ENCODE assay signal across 25 cellular contexts in the genomic region with DNA sequence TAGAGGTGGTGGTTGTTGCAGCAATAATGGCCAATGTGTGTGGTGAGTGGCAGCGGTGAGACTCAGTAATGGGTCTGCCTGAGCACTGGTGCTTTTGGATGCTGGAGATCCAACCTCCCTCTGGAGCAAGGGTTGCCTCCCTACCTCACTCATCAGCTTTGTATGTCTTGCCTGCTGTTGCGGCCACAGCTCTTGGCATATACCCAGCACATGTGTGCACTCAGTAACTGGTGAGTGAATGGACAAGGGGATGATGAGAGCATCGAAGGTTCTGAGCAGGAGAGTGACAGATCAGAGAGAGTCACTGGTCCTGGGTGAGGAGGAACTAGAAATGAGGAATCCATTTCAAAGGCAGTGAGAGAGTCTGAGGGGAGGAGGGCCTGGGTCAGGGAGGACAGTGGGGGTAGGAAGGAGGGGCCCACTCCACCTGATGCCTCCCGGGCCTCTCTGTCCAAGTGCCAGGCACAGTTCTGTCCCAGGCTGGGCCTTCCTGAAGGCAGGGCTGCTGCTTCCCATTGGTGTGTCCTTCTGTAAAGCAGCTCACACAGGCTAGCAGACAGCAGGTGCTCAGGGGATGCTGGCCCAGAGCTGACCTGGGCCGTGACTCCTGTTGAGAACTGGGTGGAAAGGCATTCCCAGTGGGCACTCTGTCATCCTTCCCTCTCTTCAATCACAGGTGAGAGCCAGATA.
DNase-seq lines count a peak whose midpoint lies in the region; ATAC-seq, FAIRE-seq and TF ChIP-seq lines count a peak whose summit lies in the region.
"Had no signal": no experiment of that assay in that cellular context is flagged by ENCODE, and none has a peak within 500 bp of the region (broad histone marks: within the 10 kb centered on the region; RNA-seq: fewer than 3 reads in every experiment).

No MANE protein-coding gene starts in this region.

- no peak overlapping the region for H2AFZ ChIP-seq in K562 (ENCODE audit: low read depth, low read length)
- no peak overlapping the region for H2AFZ ChIP-seq in neuronal stem cell (ENCODE audit: low read length)
- H2AFZ ChIP-seq: parathyroid adenoma had no signal

- H3K36me3 ChIP-seq in K562 (ENCODE audit: control insufficient read depth, insufficient read depth, low read length) (no peaks in the 10 kb centered on the region), neuronal stem cell (replicated peaks in 1 of 2; ENCODE audit: control insufficient read depth in 2 of 2, insufficient read depth in 2 of 2, low read length in 2 of 2) (no peaks in the 10 kb centered on the region)
- H3K36me3 ChIP-seq: breast epithelium, SJSA1, tibial artery had no signal

- no peak for FAIRE-seq in K562 (lab: Jason Lieb, UNC)
- FAIRE-seq: H1, HTR-8/SVneo had no signal

- H2BK15ac ChIP-seq in neuronal stem cell (ENCODE audit: low read length): no peak overlapping the region

- H3K9me3 ChIP-seq in K562 (replicated peaks; ENCODE audit: control insufficient read depth, insufficient read depth, low read depth, low read length): no peaks in the 10 kb centered on the region
- H3K9me3 ChIP-seq in neuronal stem cell (replicated peaks in 1 of 2; ENCODE audit: control insufficient read depth in 2 of 2, insufficient read depth in 1 of 2, low read depth in 1 of 2, low read length in 2 of 2): no peaks in the 10 kb centered on the region
- H3K9me3 ChIP-seq: breast epithelium, SJSA1, tibial artery had no signal

- no TSS peak for BruUV-seq in K562 (replicated peaks; lab: Mats Ljungman, UMichigan)

- H4K91ac ChIP-seq in neuronal stem cell (ENCODE audit: low read depth, low read length, poor library complexity): no peak overlapping the region

- CTCF ChIA-PET in K562 (lab: Yijun Ruan, JAX; ENCODE audit: low intra/inter-chr PET ratio): no interaction called here

- H3K23ac ChIP-seq in neuronal stem cell (ENCODE audit: low read depth, low read length, poor library complexity): no peak overlapping the region

- 66% methylated on average over 4 of the region's 5 CpGs for WGBS in K562 (ENCODE audit: insufficient coverage, low coverage, missing lambda C conversion rate)
- whole genome bisulfite sequencing in neuronal stem cell (ENCODE audit: extremely low coverage in 2 of 2, insufficient read length in 2 of 2, insufficient replicate concordance in 1 of 2), 2 donors: no CpG with 5 or more reads among the region's 5 CpGs

- peak overlapping the region; percentile 15 for H3K18ac ChIP-seq in neuronal stem cell (ENCODE audit: low read length)

- no peak for TF ChIP-seq POLR2A in K562 (conservative IDR thresholded peaks at IDR 0.05)

- no peaks in the 10 kb centered on the region for H4K20me1 ChIP-seq in K562 (replicated peaks; ENCODE audit: control insufficient read depth, insufficient read depth, low read length)

- in situ Hi-C loops in K562 (cut with MboI): no loop called here

- H3K79me1 ChIP-seq in neuronal stem cell (ENCODE audit: low read depth, low read length): no peaks in the 10 kb centered on the region

- no peak overlapping the region for H3K27ac ChIP-seq in K562 (ENCODE audit: extremely low read depth, low read depth, low read length)
- H3K27ac ChIP-seq in neuronal stem cell (replicated peaks; ENCODE audit: low read length): no peak overlapping the region
- H3K27ac ChIP-seq: breast epithelium, parathyroid adenoma, SJSA1, tibial artery had no signal

- POLR2A ChIA-PET in K562 (lab: Yijun Ruan, JAX): interaction anchor here (1.6 kb wide), 1 partner anchor 10 kb away, joined by 4 read pairs; no protein-coding TSS in a partner anchor

- DNase-seq in CD1c-positive myeloid dendritic cell (ENCODE audit: extremely low spot score) (peak; percentile 39), HCEC 1CT (peak; percentile 45), K562 (ENCODE audit: extremely low read depth in 1 of 4, low spot score in 3 of 4) (no peak), neuronal stem cell (ENCODE audit: low spot score) (no peak), left lobe of liver (ENCODE audit: low spot score) (no peak), NCI-H82 treated with DMSO at 0.1 percent for 48 hours (lab: John Stamatoyannopoulos, UW; ENCODE audit: unreplicated experiment) (no peak), COR-L47 (lab: John Stamatoyannopoulos, UW) (no peak)
- DNase-seq: ACHN; activated CD4-positive, alpha-beta T cell treated with anti-CD3 and anti-CD28 coated beads for 48 hours; activated CD8-positive, alpha-beta memory T cell treated with anti-CD3 and anti-CD28 coated beads for 24 hours; EL; immature natural killer cell; KG1; NCI-H1436; NCI-H2107; NCI-H748 treated with DMSO at 0.1 percent for 48 hours; RPMI8226; tibial artery had no signal

- H3K14ac ChIP-seq in neuronal stem cell (ENCODE audit: low read length): no peak overlapping the region

- TF ChIP-seq EP300 in K562 (IDR thresholded peaks at IDR 0.05; ENCODE audit: low read length): no peak

- no peak overlapping the region for H2BK12ac ChIP-seq in neuronal stem cell (ENCODE audit: low read length)

- no peak for TF ChIP-seq CTCF in K562 (IDR thresholded peaks at IDR 0.05 in 2 of 3, conservative IDR thresholded peaks at IDR 0.05 in 1 of 3; ENCODE audit: insufficient read depth in 2 of 3, low read depth in 1 of 3, low read length in 3 of 3)

- H3K9ac ChIP-seq in K562 (ENCODE audit: insufficient read depth in 1 of 2, low read depth in 2 of 2, low read length in 2 of 2): peak overlapping the region in 1 of 2 experiments; percentile 1; a peak in 1 of 4 replicates
- no peak overlapping the region for H3K9ac ChIP-seq in neuronal stem cell (ENCODE audit: low read depth, low read length, poor library complexity)
- H3K9ac ChIP-seq: parathyroid adenoma had no signal

- no peak overlapping the region for H2AK5ac ChIP-seq in neuronal stem cell (ENCODE audit: low read depth, low read length)

- no peak overlapping the region for H4K8ac ChIP-seq in neuronal stem cell (ENCODE audit: low read depth, low read length)

- no peaks in the 10 kb centered on the region for H3K27me3 ChIP-seq in K562 (ENCODE audit: control insufficient read depth in 2 of 2, insufficient read depth in 2 of 2, low read length in 2 of 2)
- H3K27me3 ChIP-seq in neuronal stem cell (ENCODE audit: control insufficient read depth in 3 of 3, insufficient read depth in 3 of 3, low read depth in 1 of 3, low read length in 3 of 3): peaks cover 0 to 33% (median 0%) of the 10 kb centered on the region in 3 experiments
- H3K27me3 ChIP-seq: breast epithelium, SJSA1, tibial artery had no signal

- H3K4me2 ChIP-seq in K562 (ENCODE audit: insufficient read depth, low read length): no peak overlapping the region
- H3K4me2 ChIP-seq in neuronal stem cell (ENCODE audit: insufficient read depth, low read length, poor library complexity, severe bottlenecking): no peak overlapping the region

- intact Hi-C loops in K562 (cut with micrococcal nuclease): loop anchor here (5.0 kb wide), 1 partner anchor 57 kb away; no protein-coding TSS in a partner anchor

- H3K4me1 ChIP-seq in K562 (replicated peaks in 1 of 2; ENCODE audit: control insufficient read depth in 2 of 2, insufficient read depth in 2 of 2, low read length in 2 of 2): peaks cover 34 to 72% of the 10 kb centered on the region in 2 experiments
- peaks cover 0 to 9% of the 10 kb centered on the region in 2 donors for H3K4me1 ChIP-seq in neuronal stem cell (ENCODE audit: control insufficient read depth in 2 of 2, insufficient read depth in 1 of 2, low read depth in 1 of 2, low read length in 2 of 2)
- H3K4me1 ChIP-seq: breast epithelium, tibial artery had no signal

- TF ChIP-seq RAD21 in K562 (CRISPR knock-in tag; conservative IDR thresholded peaks at IDR 0.05 in 1 of 2, IDR thresholded peaks at IDR 0.05 in 1 of 2): no peak

- H2BK120ac ChIP-seq in neuronal stem cell (ENCODE audit: low read depth, low read length): no peak overlapping the region

- no peaks in the 10 kb centered on the region for H3K79me2 ChIP-seq in K562 (ENCODE audit: control insufficient read depth, insufficient read depth, low read length)
- H3K79me2 ChIP-seq: parathyroid adenoma had no signal

- ATAC-seq in K562 (no peak), GM21723 (IDR thresholded peaks at IDR 0.05; ENCODE audit: unreplicated experiment) (no peak), left lobe of liver (no peak)
- ATAC-seq: activated naive CD4-positive, alpha-beta T cell treated with anti-CD3 and anti-CD28 coated beads, Interleukin-2, amount 50 U/mL, for 72 hours had no signal

- H3K4me3 ChIP-seq in K562 (no peak overlapping the region), neuronal stem cell (ENCODE audit: low read length in 2 of 2) (no peak overlapping the region)
- H3K4me3 ChIP-seq: breast epithelium, SJSA1, tibial artery had no signal

- H3K4ac ChIP-seq in neuronal stem cell (ENCODE audit: low read length): no peak overlapping the region

- no peak overlapping the region for H2BK5ac ChIP-seq in neuronal stem cell (ENCODE audit: low read length)

- H3K9me1 ChIP-seq in K562 (ENCODE audit: control insufficient read depth, insufficient read depth, low read length): peaks cover 3% of the 10 kb centered on the region

TF ChIP-seq in K562, 482 proteins besides CTCF, POLR2A, EP300 and RAD21:
- TF ChIP-seq ZNF263 (CRISPR knock-in tag; IDR thresholded peaks at IDR 0.05; ENCODE audit: borderline replicate concordance): peak; percentile 43; the same call in 1 of the 2 replicates
- TF ChIP-seq CTBP1 (IDR thresholded peaks at IDR 0.05; ENCODE audit: borderline replicate concordance): no peak

Comparison
In these comparisons a context has a peak if more than half of its experiments do, and no peak if none do; other contexts are left out.
1. DNase-seq: peak in CD1c-positive myeloid dendritic cell (single experiment) and HCEC 1CT (single experiment); none in K562 (0 of 4), neuronal stem cell (single experiment), left lobe of liver (single experiment), NCI-H82 treated with DMSO at 0.1 percent for 48 hours (single experiment) and COR-L47 (single experiment).